Comparison of ENCODE assay signal across 26 cellular contexts in genomic region chr21:43744725-43745124, GRCh38.
"Had no signal": no experiment of that assay in that cellular context is flagged by ENCODE, and none has a peak within 500 bp of the region (broad histone marks: within the 10 kb centered on the region; RNA-seq: fewer than 3 reads in every experiment).

No MANE protein-coding gene starts in this region.

- H3K27me3 ChIP-seq: adrenal gland, body of pancreas, breast epithelium, SJSA1 had no signal

- H3K4me2 ChIP-seq: SK-N-SH had no signal

- DNase-seq: activated CD4-positive, alpha-beta T cell treated with anti-CD3 and anti-CD28 coated beads, Interleukin-2, amount 10 ng/mL, durations not matched to agents 24 days and 14 days; activated CD4-positive, alpha-beta T cell treated with anti-CD3 and anti-CD28 coated beads, Interleukin-2, amount 50 U/mL, for 4 hours; activated CD8-positive, alpha-beta T cell treated with anti-CD3 and anti-CD28 coated beads for 36 hours; activated effector memory CD4-positive, alpha-beta T cell treated with anti-CD3 and anti-CD28 coated beads, Interleukin-2, amount 50 U/mL, for 16 hours; activated naive CD4-positive, alpha-beta T cell; activated T-cell treated with anti-CD3 and anti-CD28 coated beads, Interleukin-2, amount 50 U/mL, for 1 hour; activated T-cell treated with anti-CD3 and anti-CD28 coated beads, Interleukin-2, amount 50 U/mL, for 72 hours; adrenal gland; body of pancreas; NCI-H1092 treated with DMSO at 0.1 percent for 48 hours; NCI-H187; NCI-H2029 treated with DMSO at 0.1 percent for 48 hours; NCI-H2107; NCI-H2171; NCI-H510A; NCI-H526; NCI-H748 treated with DMSO at 0.1 percent for 48 hours; NK-92 treated with Interleukin-12 subunit alpha and Interleukin-12 subunit beta, amount 100 ng/mL, for 24 hours; SHP77 treated with DMSO at 0.1 percent for 48 hours; SK-N-SH had no signal

- FAIRE-seq: astrocyte, TTC549 had no signal

- H3K4me1 ChIP-seq: adrenal gland, body of pancreas, breast epithelium, SJSA1 had no signal

- H3K27ac Mint-ChIP-seq: activated CD4-positive, alpha-beta T cell treated with anti-CD3 and anti-CD28 coated beads, Interleukin-2, amount 10 ng/mL, durations not matched to agents 24 days and 14 days; activated CD8-positive, alpha-beta T cell treated with anti-CD3 and anti-CD28 coated beads for 36 hours; activated T-cell treated with anti-CD3 and anti-CD28 coated beads, Interleukin-2, amount 50 U/mL, for 72 hours; activated T-helper 17 cell treated with anti-CD3 and anti-CD28 coated beads, Interleukin-2, amount 50 U/mL, for 72 hours had no signal

- H3K4me3 ChIP-seq: adrenal gland, body of pancreas, breast epithelium, SJSA1 had no signal

- ATAC-seq: activated CD8-positive, alpha-beta T cell treated with anti-CD3 and anti-CD28 coated beads for 36 hours; activated naive CD4-positive, alpha-beta T cell treated with anti-CD3 and anti-CD28 coated beads, Interleukin-2, amount 50 U/mL, for 72 hours; activated T-cell treated with anti-CD3 and anti-CD28 coated beads, Interleukin-2, amount 50 U/mL, for 72 hours; activated T-helper 17 cell treated with anti-CD3 and anti-CD28 coated beads, Interleukin-2, amount 50 U/mL, for 72 hours; body of pancreas had no signal

- H3K9me3 Mint-ChIP-seq: activated CD4-positive, alpha-beta T cell treated with anti-CD3 and anti-CD28 coated beads, Interleukin-2, amount 10 ng/mL, durations not matched to agents 24 days and 14 days; activated CD8-positive, alpha-beta T cell treated with anti-CD3 and anti-CD28 coated beads for 36 hours; activated naive CD4-positive, alpha-beta T cell treated with anti-CD3 and anti-CD28 coated beads, Interleukin-2, amount 50 U/mL, for 72 hours; activated T-cell treated with anti-CD3 and anti-CD28 coated beads, Interleukin-2, amount 50 U/mL, for 72 hours; activated T-helper 17 cell treated with anti-CD3 and anti-CD28 coated beads, Interleukin-2, amount 50 U/mL, for 72 hours had no signal

- H3K27me3 Mint-ChIP-seq: activated CD4-positive, alpha-beta T cell treated with anti-CD3 and anti-CD28 coated beads, Interleukin-2, amount 10 ng/mL, durations not matched to agents 24 days and 14 days; activated CD8-positive, alpha-beta T cell treated with anti-CD3 and anti-CD28 coated beads for 36 hours; activated T-helper 17 cell treated with anti-CD3 and anti-CD28 coated beads, Interleukin-2, amount 50 U/mL, for 72 hours had no signal

- H3K9ac ChIP-seq: SK-N-SH had no signal

- H3K27ac ChIP-seq: adrenal gland, body of pancreas, breast epithelium, SJSA1 had no signal

- H3K9me3 ChIP-seq: adrenal gland, body of pancreas, breast epithelium, SJSA1, SK-N-SH had no signal

- H3K4me3 Mint-ChIP-seq: activated CD4-positive, alpha-beta T cell treated with anti-CD3 and anti-CD28 coated beads, Interleukin-2, amount 10 ng/mL, durations not matched to agents 24 days and 14 days; activated CD8-positive, alpha-beta T cell treated with anti-CD3 and anti-CD28 coated beads for 36 hours; activated T-cell treated with anti-CD3 and anti-CD28 coated beads, Interleukin-2, amount 50 U/mL, for 72 hours; activated T-helper 17 cell treated with anti-CD3 and anti-CD28 coated beads, Interleukin-2, amount 50 U/mL, for 72 hours had no signal
